Comparison of ENCODE assay signal across 15 cellular contexts in the genomic region with DNA sequence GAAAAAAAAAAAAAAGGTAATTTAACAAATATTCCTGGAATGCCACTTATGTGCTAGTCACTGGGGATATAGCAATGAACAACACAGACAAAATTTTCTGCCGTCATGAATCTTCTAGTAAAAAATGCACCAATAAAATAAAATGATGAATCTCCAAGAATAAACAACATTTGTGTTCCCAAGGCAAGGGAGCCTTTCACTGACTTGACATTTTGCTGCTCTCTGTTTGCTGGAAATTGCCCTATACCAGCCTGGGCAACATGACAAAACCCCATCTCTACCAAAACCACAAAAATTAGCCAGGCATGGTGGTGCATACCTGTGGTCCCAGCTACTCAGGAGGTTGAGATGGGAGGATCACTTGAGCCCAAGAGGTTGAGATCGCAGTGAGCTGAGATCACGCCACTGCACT.
DNase-seq lines count a peak whose midpoint lies in the region; FAIRE-seq and TF ChIP-seq lines count a peak whose summit lies in the region.
"Had no signal": no experiment of that assay in that cellular context is flagged by ENCODE, and none has a peak within 500 bp of the region (broad histone marks: within the 10 kb centered on the region; RNA-seq: fewer than 3 reads in every experiment).

No MANE protein-coding gene starts in this region.

- no peaks in the 10 kb centered on the region for H3K9me3 ChIP-seq in SK-N-MC (ENCODE audit: low read depth, low read length)

- in situ Hi-C loops in KBM-7 (cut with MboI; ENCODE audit: low pct_unique_long_range_greater_than_20kb, low sequenced_read_pairs), result no loop called here

- no peak overlapping the region for H3K4me3 ChIP-seq in SK-N-MC

- peak; percentile 85 for FAIRE-seq in H54 (lab: Jason Lieb, UNC)

- DNase-seq in H54 (ENCODE audit: insufficient read length, low spot score), result peak; percentile 35
- no peak for DNase-seq in SK-N-MC (ENCODE audit: low read depth, low spot score)
- peak; percentile 37 for DNase-seq in fibroblast of the conjunctiva (ENCODE audit: low read depth)
- peak; percentile 80 for DNase-seq in stromal cell of bone marrow (ENCODE audit: low read depth)
- DNase-seq in UCSD-AML1 (lab: John Stamatoyannopoulos, UW; ENCODE audit: unreplicated experiment), result no peak
- DNase-seq in KBM-7, result no peak
- no peak for DNase-seq in iPS-NIHi11 (ENCODE audit: low spot score)
- DNase-seq in stimulated activated CD4-positive, alpha-beta T cell treated with anti-CD3 and anti-CD28 coated beads, Interleukin-12 subunit alpha, Interleukin-12 subunit beta, amount 100 ng/mL, for 4 hours, result no peak
- DNase-seq: activated CD4-positive, alpha-beta T cell treated with anti-CD3 and anti-CD28 coated beads for 36 hours; activated effector memory CD4-positive, alpha-beta T cell treated with anti-CD3 and anti-CD28 coated beads, Interleukin-2, amount 50 U/mL, for 16 hours; GF-D8; hypothalamus; naive thymus-derived CD8-positive, alpha-beta T cell; NCI-H1417 treated with DMSO at 0.1 percent for 48 hours; stimulated activated naive CD8-positive, alpha-beta T cell treated with anti-CD3 and anti-CD28 coated beads, Interleukin-15, Interleukin-2, amounts not matched to agents 100 U/mL and 50 U/mL, for 24 hours had no signal

- no peak for TF ChIP-seq POLR2A in H54 (IDR thresholded peaks at IDR 0.05; ENCODE audit: low read depth, low read length)

- H3K9ac ChIP-seq in SK-N-MC (ENCODE audit: insufficient read length), result no peak overlapping the region

- peak overlapping the region; percentile 71; the same call in 1 of the 2 replicates for H3K27ac ChIP-seq in SK-N-MC

- no peaks in the 10 kb centered on the region for H3K36me3 ChIP-seq in SK-N-MC (ENCODE audit: insufficient read depth, low read length)

Comparison
In these comparisons a context has a peak if more than half of its experiments do, and no peak if none do; other contexts are left out.
1. DNase-seq: peak in H54 (single experiment), fibroblast of the conjunctiva (single experiment) and stromal cell of bone marrow (single experiment); none in SK-N-MC (single experiment), UCSD-AML1 (single experiment), KBM-7 (single experiment), iPS-NIHi11 (single experiment) and stimulated activated CD4-positive, alpha-beta T cell treated with anti-CD3 and anti-CD28 coated beads, Interleukin-12 subunit alpha, Interleukin-12 subunit beta, amount 100 ng/mL, for 4 hours (single experiment).